ENCODE assay signal across 8 cellular contexts in the genomic region with DNA sequence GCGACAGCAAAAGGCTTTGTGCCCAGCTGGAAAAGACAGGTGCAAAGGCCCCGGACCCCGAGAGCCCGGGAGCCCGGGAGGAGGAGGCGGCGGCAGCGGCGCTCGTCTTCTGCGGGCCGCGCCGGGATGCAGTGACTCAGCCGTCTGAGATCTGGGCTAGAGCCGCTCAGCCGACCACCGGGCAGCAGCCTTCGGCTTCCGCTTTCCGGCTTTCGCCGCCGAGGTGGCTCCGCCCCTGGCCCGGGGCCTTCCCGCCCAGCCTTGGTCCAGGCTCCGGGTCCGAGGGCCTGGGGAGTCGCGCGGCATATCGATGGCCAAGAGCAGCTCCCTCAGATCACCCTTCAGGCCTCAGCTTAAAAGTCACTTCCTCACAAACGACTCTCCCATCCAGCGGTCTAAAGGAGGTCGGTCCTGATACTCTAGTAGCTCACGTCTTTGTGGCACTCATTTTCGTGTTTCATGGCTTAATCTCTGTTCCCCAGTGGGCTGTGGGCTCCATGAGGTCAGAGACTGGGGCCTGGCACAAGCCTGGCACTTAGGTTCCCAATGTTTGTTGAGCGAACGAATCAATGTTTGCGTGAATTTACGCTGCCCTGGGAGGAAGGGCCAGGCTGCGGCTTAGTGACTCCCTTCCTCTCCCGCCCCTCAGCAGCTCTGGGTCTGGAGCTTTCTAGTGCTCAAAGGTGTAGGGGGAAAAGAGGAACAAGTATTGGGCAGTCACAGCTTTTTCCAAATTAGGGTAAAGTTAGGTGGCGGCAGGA. TPM values are rescaled to one million over a fixed set of nuclear protein-coding genes. Genes with fewer than 3 reads are reported as not detected.
DNase-seq lines count a peak whose midpoint lies in the region; ATAC-seq, FAIRE-seq and TF ChIP-seq lines count a peak whose summit lies in the region.

A gene (minus strand): TSS at position 146 of the 761 bp plus-strand sequence. CDS start 783 bp downstream, outside the sequence.

- peak within 1 kb of the TSS; percentile 90 for H3K4me3 ChIP-seq in OCI-LY3 (ENCODE audit: low read length)

- FAIRE-seq in HTR-8/SVneo (lab: Jason Lieb, UNC), result no peak

- ATAC-seq in GM21381 (IDR thresholded peaks at IDR 0.05; ENCODE audit: unreplicated experiment), result peak; percentile 83

- H3K27ac ChIP-seq in OCI-LY3 (ENCODE audit: low read length), result peak within 1 kb of the TSS; percentile 92

- H3K9ac ChIP-seq in OCI-LY3 (ENCODE audit: low read length), result peak within 1 kb of the TSS; percentile 98

- H4K20me1 ChIP-seq in OCI-LY3 (ENCODE audit: insufficient read depth, low read length), result no peaks in the 10 kb centered on the region

- peaks cover 12% of the 10 kb centered on the region; the same call in 1 of the 2 replicates for H3K4me1 ChIP-seq in OCI-LY3 (ENCODE audit: low read length)

- H3K79me2 ChIP-seq in OCI-LY3 (ENCODE audit: low read length), result peaks cover 19% of the 10 kb centered on the region

- peak within 1 kb of the TSS; percentile 92 for H3K4me2 ChIP-seq in OCI-LY3 (ENCODE audit: low read length)

- H3K27me3 ChIP-seq in OCI-LY3 (ENCODE audit: low read depth, low read length), result no peaks in the 10 kb centered on the region

- H2AFZ ChIP-seq in OCI-LY3 (ENCODE audit: low read depth, low read length), result peak within 1 kb of the TSS; percentile 99

- H3K36me3 ChIP-seq in OCI-LY3 (replicated peaks; ENCODE audit: low read depth, low read length), result peaks cover under 1% of the 10 kb centered on the region

- DNase-seq in D341Med (ENCODE audit: low spot score) (peak; percentile 73), HTR-8/SVneo (ENCODE audit: insufficient read length, low spot score) (peak; percentile 50), activated T-cell treated with anti-CD3 and anti-CD28 coated beads for 48 hours (ENCODE audit: low read depth) (peak; percentile 59), erythroblast (lab: John Stamatoyannopoulos, UW) (peak; percentile 82 to 87), mucosa of gallbladder (ENCODE audit: low spot score) (peak; percentile 68)
- DNase-seq in stimulated activated CD8-positive, alpha-beta memory T cell treated with anti-CD3 and anti-CD28 coated beads, Interleukin-7, amount 100 ng/mL, for 24 hours (ENCODE audit: low read depth), result peak; percentile 15

- H3K9me3 ChIP-seq in OCI-LY3 (ENCODE audit: insufficient read depth, low read length), result no peaks in the 10 kb centered on the region

- TF ChIP-seq CTCF in OCI-LY3 (IDR thresholded peaks at IDR 0.05; ENCODE audit: low read depth, low read length), result no peak

- TF ChIP-seq POLR2A in erythroblast (IDR thresholded peaks at IDR 0.05; ENCODE audit: low read length), result peak; percentile 87

RNA-seq across cellular contexts. Expression of the gene that starts here (rescaled TPM):
- 27.1 TPM for total RNA-seq in mucosa of gallbladder

Comparison
In these comparisons a context has a peak if more than half of its experiments do, and no peak if none do; other contexts are left out.
1. Peak in every context shown above with its lines: DNase-seq, ATAC-seq, H3K4me3 ChIP-seq and H3K27ac ChIP-seq.
2. DNase-seq: peak in every context shown above with its lines; median percentile 84 in erythroblast; 73 in D341Med; 68 in mucosa of gallbladder; 59 in activated T-cell treated with anti-CD3 and anti-CD28 coated beads for 48 hours; 50 in HTR-8/SVneo; 15 in stimulated activated CD8-positive, alpha-beta memory T cell treated with anti-CD3 and anti-CD28 coated beads, Interleukin-7, amount 100 ng/mL, for 24 hours.